In genomic region chr18:2571200-2572143, GRCh38 we compare ENCODE assay signal across 1 cellular context.
TF ChIP-seq lines count a peak whose summit lies in the region.

A gene with protein sequence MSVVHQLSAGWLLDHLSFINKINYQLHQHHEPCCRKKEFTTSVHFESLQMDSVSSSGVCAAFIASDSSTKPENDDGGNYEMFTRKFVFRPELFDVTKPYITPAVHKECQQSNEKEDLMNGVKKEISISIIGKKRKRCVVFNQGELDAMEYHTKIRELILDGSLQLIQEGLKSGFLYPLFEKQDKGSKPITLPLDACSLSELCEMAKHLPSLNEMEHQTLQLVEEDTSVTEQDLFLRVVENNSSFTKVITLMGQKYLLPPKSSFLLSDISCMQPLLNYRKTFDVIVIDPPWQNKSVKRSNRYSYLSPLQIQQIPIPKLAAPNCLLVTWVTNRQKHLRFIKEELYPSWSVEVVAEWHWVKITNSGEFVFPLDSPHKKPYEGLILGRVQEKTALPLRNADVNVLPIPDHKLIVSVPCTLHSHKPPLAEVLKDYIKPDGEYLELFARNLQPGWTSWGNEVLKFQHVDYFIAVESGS (minus strand): TSS chr18:2571505. CDS start chr18:2567216, 4,289 bp downstream.
TSS of gene NDC80 (plus strand) at chr18:2571557. CDS start at chr18:2572986, 1,429 bp downstream.

TF ChIP-seq in HEK293, 187 proteins besides CTCF, POLR2A, EP300 and RAD21 (continued from another document and continues in another):
- no peak for TF ChIP-seq ZNF510 (tag by site-specific recombination; IDR thresholded peaks at IDR 0.05; ENCODE audit: insufficient replicate concordance)
- no peak for TF ChIP-seq ZNF211 (tag by site-specific recombination; IDR thresholded peaks at IDR 0.05; ENCODE audit: low read depth)
- no peak for TF ChIP-seq ZNF121 (tag by site-specific recombination; IDR thresholded peaks at IDR 0.05)
- peak; percentile 41; the same call in 1 of the 2 replicates for TF ChIP-seq PRDM1 (tag by site-specific recombination; IDR thresholded peaks at IDR 0.05)
- peak; percentile 92 for TF ChIP-seq YY2 (tag by site-specific recombination; IDR thresholded peaks at IDR 0.05)
- TF ChIP-seq ZNF335 (tag by site-specific recombination; conservative IDR thresholded peaks at IDR 0.05): peak; percentile 98
- TF ChIP-seq ZNF426 (tag by site-specific recombination; IDR thresholded peaks at IDR 0.05): no peak
- TF ChIP-seq ZFP3 (tag by site-specific recombination; IDR thresholded peaks at IDR 0.05; ENCODE audit: low read depth): no peak
- TF ChIP-seq ZFP41 (tag by site-specific recombination; IDR thresholded peaks at IDR 0.05; ENCODE audit: borderline replicate concordance): no peak
- no peak for TF ChIP-seq ZNF132 (tag by site-specific recombination; IDR thresholded peaks at IDR 0.05; ENCODE audit: borderline replicate concordance)
- peak; percentile 76 for TF ChIP-seq SP3 (tag by site-specific recombination; IDR thresholded peaks at IDR 0.05)
- TF ChIP-seq PRDM4 (tag by site-specific recombination; IDR thresholded peaks at IDR 0.05): 0 out of 2 replicates have a peak, but pooled peaks have one; percentile 5
- no peak for TF ChIP-seq TRIM28 (IDR thresholded peaks at IDR 0.05; ENCODE audit: borderline replicate concordance, low read length)
- peak; percentile 67 for TF ChIP-seq ZBTB8A (tag by site-specific recombination; IDR thresholded peaks at IDR 0.05)
- TF ChIP-seq ZNF548 (tag by site-specific recombination; IDR thresholded peaks at IDR 0.05): no peak
- TF ChIP-seq, protein P1, sequence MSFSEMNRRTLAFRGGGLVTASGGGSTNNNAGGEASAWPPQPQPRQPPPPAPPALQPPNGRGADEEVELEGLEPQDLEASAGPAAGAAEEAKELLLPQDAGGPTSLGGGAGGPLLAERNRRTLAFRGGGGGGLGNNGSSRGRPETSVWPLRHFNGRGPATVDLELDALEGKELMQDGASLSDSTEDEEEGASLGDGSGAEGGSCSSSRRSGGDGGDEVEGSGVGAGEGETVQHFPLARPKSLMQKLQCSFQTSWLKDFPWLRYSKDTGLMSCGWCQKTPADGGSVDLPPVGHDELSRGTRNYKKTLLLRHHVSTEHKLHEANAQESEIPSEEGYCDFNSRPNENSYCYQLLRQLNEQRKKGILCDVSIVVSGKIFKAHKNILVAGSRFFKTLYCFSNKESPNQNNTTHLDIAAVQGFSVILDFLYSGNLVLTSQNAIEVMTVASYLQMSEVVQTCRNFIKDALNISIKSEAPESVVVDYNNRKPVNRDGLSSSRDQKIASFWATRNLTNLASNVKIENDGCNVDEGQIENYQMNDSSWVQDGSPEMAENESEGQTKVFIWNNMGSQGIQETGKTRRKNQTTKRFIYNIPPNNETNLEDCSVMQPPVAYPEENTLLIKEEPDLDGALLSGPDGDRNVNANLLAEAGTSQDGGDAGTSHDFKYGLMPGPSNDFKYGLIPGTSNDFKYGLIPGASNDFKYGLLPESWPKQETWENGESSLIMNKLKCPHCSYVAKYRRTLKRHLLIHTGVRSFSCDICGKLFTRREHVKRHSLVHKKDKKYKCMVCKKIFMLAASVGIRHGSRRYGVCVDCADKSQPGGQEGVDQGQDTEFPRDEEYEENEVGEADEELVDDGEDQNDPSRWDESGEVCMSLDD (tag by site-specific recombination; IDR thresholded peaks at IDR 0.05): no peak
- no peak for TF ChIP-seq ZNF391 (tag by site-specific recombination; IDR thresholded peaks at IDR 0.05; ENCODE audit: borderline replicate concordance, low read depth)
- TF ChIP-seq ZNF610 (tag by site-specific recombination; IDR thresholded peaks at IDR 0.05; ENCODE audit: borderline replicate concordance): no peak
- no peak for TF ChIP-seq ZNF624 (tag by site-specific recombination; IDR thresholded peaks at IDR 0.05)
- TF ChIP-seq GLIS1 (tag by site-specific recombination; IDR thresholded peaks at IDR 0.05): no peak
- 0 out of 2 replicates have a peak, but pooled peaks have one; percentile 36 for TF ChIP-seq FEZF1 (tag by site-specific recombination; IDR thresholded peaks at IDR 0.05)
- TF ChIP-seq PATZ1 (tag by site-specific recombination; IDR thresholded peaks at IDR 0.05): no peak
- TF ChIP-seq EGR2 (tag by site-specific recombination; IDR thresholded peaks at IDR 0.05; ENCODE audit: low read depth): 0 out of 2 replicates have a peak, but pooled peaks have one; percentile 1
- peak; percentile 71 for TF ChIP-seq ZIC2 (tag by site-specific recombination; IDR thresholded peaks at IDR 0.05)
- TF ChIP-seq HOXD13 (CRISPR knock-in tag; IDR thresholded peaks at IDR 0.05; ENCODE audit: borderline replicate concordance): 0 out of 2 replicates have a peak, but pooled peaks have one; percentile 49
- TF ChIP-seq ZSCAN30 (tag by site-specific recombination; IDR thresholded peaks at IDR 0.05): peak; percentile 94
- TF ChIP-seq ZBTB17 (tag by site-specific recombination; IDR thresholded peaks at IDR 0.05): peak; percentile 93
- no peak for TF ChIP-seq ZNF530 (tag by site-specific recombination; IDR thresholded peaks at IDR 0.05; ENCODE audit: low read depth)
- no peak for TF ChIP-seq ZNF280C (tag by site-specific recombination; IDR thresholded peaks at IDR 0.05)
- no peak for TF ChIP-seq HIC1 (tag by site-specific recombination; IDR thresholded peaks at IDR 0.05)
- peak; percentile 94 for TF ChIP-seq ZNF362 (tag by site-specific recombination; IDR thresholded peaks at IDR 0.05)
- TF ChIP-seq, protein P2, sequence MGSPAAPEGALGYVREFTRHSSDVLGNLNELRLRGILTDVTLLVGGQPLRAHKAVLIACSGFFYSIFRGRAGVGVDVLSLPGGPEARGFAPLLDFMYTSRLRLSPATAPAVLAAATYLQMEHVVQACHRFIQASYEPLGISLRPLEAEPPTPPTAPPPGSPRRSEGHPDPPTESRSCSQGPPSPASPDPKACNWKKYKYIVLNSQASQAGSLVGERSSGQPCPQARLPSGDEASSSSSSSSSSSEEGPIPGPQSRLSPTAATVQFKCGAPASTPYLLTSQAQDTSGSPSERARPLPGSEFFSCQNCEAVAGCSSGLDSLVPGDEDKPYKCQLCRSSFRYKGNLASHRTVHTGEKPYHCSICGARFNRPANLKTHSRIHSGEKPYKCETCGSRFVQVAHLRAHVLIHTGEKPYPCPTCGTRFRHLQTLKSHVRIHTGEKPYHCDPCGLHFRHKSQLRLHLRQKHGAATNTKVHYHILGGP (tag by site-specific recombination; IDR thresholded peaks at IDR 0.05): no peak
- no peak for TF ChIP-seq WT1 (tag by site-specific recombination; IDR thresholded peaks at IDR 0.05)
- no peak for TF ChIP-seq HOXC10 (CRISPR knock-in tag; IDR thresholded peaks at IDR 0.05)
- no peak for TF ChIP-seq ZNF350 (tag by site-specific recombination; IDR thresholded peaks at IDR 0.05)
- no peak for TF ChIP-seq KLF10 (tag by site-specific recombination; IDR thresholded peaks at IDR 0.05)
- no peak for TF ChIP-seq ZSCAN16 (tag by site-specific recombination; IDR thresholded peaks at IDR 0.05)
- no peak for TF ChIP-seq ZNF513 (tag by site-specific recombination; IDR thresholded peaks at IDR 0.05)
- peak; percentile 83 for TF ChIP-seq ZXDB (tag by site-specific recombination; IDR thresholded peaks at IDR 0.05)
- TF ChIP-seq, protein P3, sequence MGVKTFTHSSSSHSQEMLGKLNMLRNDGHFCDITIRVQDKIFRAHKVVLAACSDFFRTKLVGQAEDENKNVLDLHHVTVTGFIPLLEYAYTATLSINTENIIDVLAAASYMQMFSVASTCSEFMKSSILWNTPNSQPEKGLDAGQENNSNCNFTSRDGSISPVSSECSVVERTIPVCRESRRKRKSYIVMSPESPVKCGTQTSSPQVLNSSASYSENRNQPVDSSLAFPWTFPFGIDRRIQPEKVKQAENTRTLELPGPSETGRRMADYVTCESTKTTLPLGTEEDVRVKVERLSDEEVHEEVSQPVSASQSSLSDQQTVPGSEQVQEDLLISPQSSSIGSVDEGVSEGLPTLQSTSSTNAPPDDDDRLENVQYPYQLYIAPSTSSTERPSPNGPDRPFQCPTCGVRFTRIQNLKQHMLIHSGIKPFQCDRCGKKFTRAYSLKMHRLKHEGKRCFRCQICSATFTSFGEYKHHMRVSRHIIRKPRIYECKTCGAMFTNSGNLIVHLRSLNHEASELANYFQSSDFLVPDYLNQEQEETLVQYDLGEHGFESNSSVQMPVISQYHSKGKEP (tag by site-specific recombination; IDR thresholded peaks at IDR 0.05): no peak; the same call in 1 of the 2 replicates
